14 cellular contexts compared by ENCODE assay signal in the genomic region with DNA sequence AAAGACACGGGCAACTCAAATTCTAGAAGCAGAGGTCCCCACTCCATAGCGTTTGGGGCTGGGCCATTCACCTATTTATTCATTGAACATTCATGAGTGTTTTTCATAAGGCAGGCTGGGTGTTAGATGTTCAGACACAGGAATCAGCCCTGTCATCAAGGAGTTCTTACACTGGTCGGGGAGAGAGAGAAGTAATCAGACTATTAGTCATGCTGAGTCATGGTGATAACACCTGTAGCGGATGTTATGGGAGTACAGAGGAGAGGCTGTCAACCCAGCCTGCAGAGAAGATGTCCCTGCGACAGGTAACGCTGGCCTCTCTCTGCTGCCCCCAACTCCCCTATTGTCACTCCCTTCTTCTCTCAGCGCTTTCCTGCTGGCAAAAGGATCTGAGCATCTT. TPM values are rescaled to one million over a fixed set of nuclear protein-coding genes. Genes with fewer than 3 reads are reported as not detected.
DNase-seq lines count a peak whose midpoint lies in the region; ATAC-seq, FAIRE-seq and TF ChIP-seq lines count a peak whose summit lies in the region.
"Had no signal": no experiment of that assay in that cellular context is flagged by ENCODE, and none has a peak within 500 bp of the region (broad histone marks: within the 10 kb centered on the region; RNA-seq: fewer than 3 reads in every experiment).

No MANE protein-coding gene starts in this region.

- H3K9me1 ChIP-seq in keratinocyte (ENCODE audit: control insufficient read depth, extremely low read depth, insufficient read depth, low read length): no peaks in the 10 kb centered on the region

- dilution Hi-C loops in keratinocyte (cut with MboI; ENCODE audit: extremely low pct_ligation_motif_present, low sequenced_read_pairs): no loop called here

- CTCF ChIA-PET in CD4-positive, alpha-beta memory T cell (lab: Charles Lee; ENCODE audit: partially characterized antibody): interaction anchor here (0.8 kb wide), 1 partner anchor 43 kb away, joined by 3 read pairs; no protein-coding TSS in a partner anchor

- H3K27me3 Mint-ChIP-seq in CD4-positive, alpha-beta memory T cell: no peaks in the 10 kb centered on the region

- H3K9ac ChIP-seq in keratinocyte (ENCODE audit: control insufficient read depth, extremely low read depth, insufficient read depth, low read length): no peak overlapping the region
- H3K9ac ChIP-seq: KMS-11 had no signal

- TF ChIP-seq CTCF in keratinocyte (optimal IDR thresholded peaks at IDR 0.05 in 1 of 3, IDR thresholded peaks at IDR 0.05 in 1 of 3, conservative IDR thresholded peaks at IDR 0.05 in 1 of 3; ENCODE audit: extremely low read depth in 1 of 3, insufficient read depth in 2 of 3, low read length in 3 of 3) (no peak), right atrium auricular region (IDR thresholded peaks at IDR 0.05) (no peak)

- peaks cover 62% of the 10 kb centered on the region for H3K36me3 ChIP-seq in CD4-positive, alpha-beta memory T cell (ENCODE audit: insufficient read depth, low read length)
- H3K36me3 ChIP-seq in keratinocyte (ENCODE audit: control insufficient read depth in 2 of 2, extremely low read depth in 1 of 2, insufficient read depth in 2 of 2, low read length in 2 of 2) (no peaks in the 10 kb centered on the region), right atrium auricular region (no peaks in the 10 kb centered on the region)
- H3K36me3 ChIP-seq: prostate gland had no signal

- no peaks in the 10 kb centered on the region for H3K9me3 ChIP-seq in CD4-positive, alpha-beta memory T cell (ENCODE audit: control insufficient read depth in 1 of 2, low read length in 2 of 2)
- H3K9me3 ChIP-seq in keratinocyte (ENCODE audit: control insufficient read depth, low read depth, low read length): no peaks in the 10 kb centered on the region
- H3K9me3 ChIP-seq in right atrium auricular region: no peaks in the 10 kb centered on the region
- H3K9me3 ChIP-seq: prostate gland had no signal

- H3K9me3 Mint-ChIP-seq in CD4-positive, alpha-beta memory T cell: no peaks in the 10 kb centered on the region

- POLR2A ChIA-PET in CD4-positive, alpha-beta memory T cell (lab: Charles Lee; ENCODE audit: partially characterized antibody): interaction anchor here (4.5 kb wide), 1 partner anchor 16 kb away, joined by 29 read pairs; the partner anchor contains the start of gene LY9

- H3K4me1 Mint-ChIP-seq in CD4-positive, alpha-beta memory T cell: peaks cover 32 to 56% (median 44%) of the 10 kb centered on the region in 4 donors

- ATAC-seq in sciatic nerve (no peak), HG03280 (IDR thresholded peaks at IDR 0.05; ENCODE audit: unreplicated experiment) (no peak)

- peaks cover 47% of the 10 kb centered on the region for H3K4me1 ChIP-seq in CD4-positive, alpha-beta memory T cell (ENCODE audit: insufficient read depth, low read length)
- H3K4me1 ChIP-seq in keratinocyte (ENCODE audit: control insufficient read depth, extremely low read depth, insufficient read depth, low read length) (peaks cover 18% of the 10 kb centered on the region), right atrium auricular region (no peaks in the 10 kb centered on the region)
- H3K4me1 ChIP-seq: prostate gland had no signal

- no peak overlapping the region for H3K4me3 ChIP-seq in CD4-positive, alpha-beta memory T cell (ENCODE audit: low read length in 2 of 2)
- H3K4me3 ChIP-seq in keratinocyte (ENCODE audit: control insufficient read depth in 2 of 3, extremely low read depth in 1 of 3, insufficient read depth in 2 of 3, low read depth in 1 of 3, low read length in 3 of 3) (no peak overlapping the region), right atrium auricular region (no peak overlapping the region)
- H3K4me3 ChIP-seq: prostate gland had no signal

- no peaks in the 10 kb centered on the region for H4K20me1 ChIP-seq in keratinocyte (ENCODE audit: control insufficient read depth, extremely low read depth, insufficient read depth, low read length)

- H3K4me2 ChIP-seq in keratinocyte (ENCODE audit: control insufficient read depth, extremely low read depth, insufficient read depth, low read depth, low read length): peak overlapping the region; percentile 46
- H3K4me2 ChIP-seq: KMS-11 had no signal

- H3K4me3 Mint-ChIP-seq in CD4-positive, alpha-beta memory T cell: no peak overlapping the region
- H3K4me3 Mint-ChIP-seq: T-helper 2 cell treated with Interferon-gamma antibody and Interleukin-4, amounts not matched to agents 5 μg/mL and 100 μg/mL, for 36 hours had no signal

- peak overlapping the region; percentile 6 for H3K27ac ChIP-seq in CD4-positive, alpha-beta memory T cell (ENCODE audit: low read depth, low read length)
- H3K27ac ChIP-seq in keratinocyte (ENCODE audit: control insufficient read depth, insufficient read depth, low read length) (peak overlapping the region; percentile 62), right atrium auricular region (no peak overlapping the region)
- H3K27ac ChIP-seq: KMS-11, prostate gland had no signal

- FAIRE-seq in GM19239 (lab: Jason Lieb, UNC): peak; percentile 33
- peak; percentile 97 for FAIRE-seq in keratinocyte (lab: Jason Lieb, UNC)
- FAIRE-seq: endometrium had no signal

- peaks cover 75 to 78% of the 10 kb centered on the region in 2 donors for H3K36me3 Mint-ChIP-seq in CD4-positive, alpha-beta memory T cell

- H3K79me2 ChIP-seq in keratinocyte (ENCODE audit: control insufficient read depth, insufficient read depth, low read length): no peaks in the 10 kb centered on the region

- DNase-seq in CD4-positive, alpha-beta memory T cell: peak in 1 of 5 donors; percentile 8
- no peak for DNase-seq in GM19239 (ENCODE audit: insufficient read length, low spot score)
- peak; percentile 90 for DNase-seq in SW480 (ENCODE audit: low spot score)
- peak; percentile 87 for DNase-seq in keratinocyte (ENCODE audit: low read depth, low spot score)
- no peak for DNase-seq in right atrium auricular region (ENCODE audit: low spot score)
- no peak for DNase-seq in sciatic nerve (ENCODE audit: low spot score)
- no peak for DNase-seq in globus pallidus (ENCODE audit: low spot score)
- DNase-seq: hypothalamus; stimulated activated CD4-positive, alpha-beta T cell treated with anti-CD3 and anti-CD28 coated beads, Interleukin-4, amount 100 ng/mL, for 1 hour had no signal

- H2AFZ ChIP-seq in keratinocyte (ENCODE audit: control insufficient read depth, low read length): peak overlapping the region; percentile 70

- intact Hi-C loops in CD4-positive, alpha-beta memory T cell (cut with micrococcal nuclease): loop anchor here (2.0 kb wide), 1 partner anchor 16 kb away; the partner anchor contains the start of gene LY9
- intact Hi-C loops in sciatic nerve (cut with DNase I): no loop called here

- no peaks in the 10 kb centered on the region for H3K27me3 ChIP-seq in CD4-positive, alpha-beta memory T cell (ENCODE audit: insufficient read depth, low read length)
- H3K27me3 ChIP-seq in keratinocyte (ENCODE audit: control insufficient read depth, extremely low read depth, insufficient read depth, low read length) (no peaks in the 10 kb centered on the region), right atrium auricular region (no peaks in the 10 kb centered on the region)

- H3K27ac Mint-ChIP-seq in CD4-positive, alpha-beta memory T cell: peak overlapping the region in 6 of 7 donors; percentile 14 to 81 (median 52)
- H3K27ac Mint-ChIP-seq: T-helper 2 cell treated with Interferon-gamma antibody and Interleukin-4, amounts not matched to agents 5 μg/mL and 100 μg/mL, for 36 hours had no signal

RNA-seq across cellular contexts. Expression of gene LY9, which starts 17.2 kb away (rescaled TPM):
- 100 to 1,000 TPM; 131 to 136 TPM for total RNA-seq in CD4-positive, alpha-beta memory T cell
- 100 to 1,000 TPM; 163 to 211 TPM for polyA plus RNA-seq in CD4-positive, alpha-beta memory T cell
- not detected in 3 replicates for polyA plus RNA-seq in keratinocyte
- polyA plus RNA-seq in keratinocyte (2011; ENCODE audit: low read depth): not detected
- polyA plus RNA-seq in keratinocyte (2011; cell fraction: cytosol; rRNA removed): 0.05 TPM in 1 of 2 replicates, not detected in the other
- polyA plus RNA-seq in keratinocyte (2011; cell fraction: nucleus; rRNA removed): 0.04 TPM in 1 of 2 replicates, not detected in the other
- polyA plus RNA-seq in keratinocyte (2012; ENCODE audit: low replicate concordance): 0.23 TPM in 1 of 2 replicates, not detected in the other
- polyA minus RNA-seq in keratinocyte: not detected in 3 replicates
- polyA minus RNA-seq in keratinocyte (2011; cell fraction: cytosol; rRNA and poly(A)+ RNA removed): not detected
- not detected in 2 replicates for polyA minus RNA-seq in keratinocyte (2011; cell fraction: nucleus; rRNA and poly(A)+ RNA removed)
- total RNA-seq in right atrium auricular region (under 1 TPM; 0.19 to 0.20 TPM), sciatic nerve (1.2 TPM)

RNA-seq across cellular contexts. Expression of gene CD244, which starts 49.5 kb away (rescaled TPM):
- total RNA-seq in CD4-positive, alpha-beta memory T cell: not detected
- polyA plus RNA-seq in CD4-positive, alpha-beta memory T cell: under 1 TPM; 0.93 to 0.95 TPM
- 0.12 TPM in 1 of 3 replicates, not detected in the others for polyA plus RNA-seq in keratinocyte
- not detected for polyA plus RNA-seq in keratinocyte (2011; ENCODE audit: low read depth)
- 0.09 TPM in 1 of 2 replicates, not detected in the other for polyA plus RNA-seq in keratinocyte (2011; cell fraction: cytosol; rRNA removed)
- polyA plus RNA-seq in keratinocyte (2011; cell fraction: nucleus; rRNA removed): 0.08 and 0.17 TPM in 2 replicates
- 0.06 TPM in 1 of 2 replicates, not detected in the other for polyA plus RNA-seq in keratinocyte (2012; ENCODE audit: low replicate concordance)
- 0.86 TPM in 1 of 3 replicates, not detected in the others for polyA minus RNA-seq in keratinocyte
- polyA minus RNA-seq in keratinocyte (2011; cell fraction: cytosol; rRNA and poly(A)+ RNA removed): not detected
- not detected in 2 replicates for polyA minus RNA-seq in keratinocyte (2011; cell fraction: nucleus; rRNA and poly(A)+ RNA removed)
- under 1 TPM; 0.41 to 0.86 TPM for total RNA-seq in right atrium auricular region
- total RNA-seq in sciatic nerve: 0.98 TPM

Comparison
In these comparisons a context has a peak if more than half of its experiments do, and no peak if none do; other contexts are left out.
1. DNase-seq: peak in SW480 (single experiment) and keratinocyte (single experiment); none in GM19239 (single experiment), right atrium auricular region (single experiment), sciatic nerve (single experiment) and globus pallidus (single experiment).
2. H3K27ac ChIP-seq: peak in CD4-positive, alpha-beta memory T cell (single experiment) and keratinocyte (single experiment); none in right atrium auricular region (0 of 2).
3. RNA of gene LY9, which starts 17.2 kb away (total RNA-seq): 131 to 136 TPM in CD4-positive, alpha-beta memory T cell; 1.2 TPM in sciatic nerve (single experiment) and 0.19 to 0.20 TPM in right atrium auricular region; every median in the first group is over 10 times any median in the second.